ENCODE assay signal across 1 cellular context in genomic region chr17:49576906-49577650, GRCh38.
TF ChIP-seq lines count a peak whose summit lies in the region.

No MANE protein-coding gene starts in this region.

TF ChIP-seq in H1, 55 proteins besides CTCF, POLR2A, EP300 and RAD21:
- TF ChIP-seq KDM4A (IDR thresholded peaks at IDR 0.05; ENCODE audit: low read depth, low read length, severe bottlenecking), result no peak
- TF ChIP-seq NANOG (IDR thresholded peaks at IDR 0.05; ENCODE audit: insufficient read depth, low read depth, low read length, poor library complexity, severe bottlenecking), result no peak
- TF ChIP-seq PHF8 (conservative IDR thresholded peaks at IDR 0.05; ENCODE audit: low read depth, low read length), result no peak
- TF ChIP-seq CHD1 (IDR thresholded peaks at IDR 0.05; ENCODE audit: low read depth, low read length), result no peak
- TF ChIP-seq JUN (IDR thresholded peaks at IDR 0.05; ENCODE audit: low read depth, low read length), result no peak
- no peak for TF ChIP-seq CTBP2 (IDR thresholded peaks at IDR 0.05; ENCODE audit: borderline replicate concordance, insufficient read depth, insufficient read length, low read length)
- no peak for TF ChIP-seq CREB1 (IDR thresholded peaks at IDR 0.05)
- no peak for TF ChIP-seq SP2 (IDR thresholded peaks at IDR 0.05; ENCODE audit: low read length)
- TF ChIP-seq GABPA (IDR thresholded peaks at IDR 0.05; ENCODE audit: borderline replicate concordance, insufficient read depth, low read length), result no peak
- no peak for TF ChIP-seq RXRA (IDR thresholded peaks at IDR 0.05; ENCODE audit: insufficient read depth, low read depth, low read length)
- TF ChIP-seq KDM1A (IDR thresholded peaks at IDR 0.05; ENCODE audit: borderline replicate concordance, low read length), result no peak
- TF ChIP-seq FOSL1 (IDR thresholded peaks at IDR 0.05; ENCODE audit: insufficient read depth, low read depth, low read length), result no peak
- no peak for TF ChIP-seq SP1 (IDR thresholded peaks at IDR 0.05; ENCODE audit: low read depth, low read length)
- no peak for TF ChIP-seq SAP30 (IDR thresholded peaks at IDR 0.05; ENCODE audit: insufficient read depth, insufficient replicate concordance, low read length)
